Comparison of ENCODE assay signal across 19 cellular contexts in genomic region chr16:10919003-10919351, GRCh38. TPM values are rescaled to one million over a fixed set of nuclear protein-coding genes. Genes with fewer than 3 reads are reported as not detected.
DNase-seq lines count a peak whose midpoint lies in the region; ATAC-seq and TF ChIP-seq lines count a peak whose summit lies in the region.
"Had no signal": no experiment of that assay in that cellular context is flagged by ENCODE, and none has a peak within 500 bp of the region (broad histone marks: within the 10 kb centered on the region; RNA-seq: fewer than 3 reads in every experiment).

No MANE protein-coding gene starts in this region.

- no peaks in the 10 kb centered on the region for H3K36me3 ChIP-seq in HCT116 (ENCODE audit: control insufficient read depth in 1 of 2, insufficient read depth in 2 of 2, low read length in 2 of 2)
- H3K36me3 ChIP-seq: ascending aorta, tibial artery had no signal

- H3K4me3 ChIP-seq in HCT116 (replicated peaks in 1 of 2; ENCODE audit: low read depth in 1 of 2, low read length in 2 of 2) = no peak overlapping the region
- H3K4me3 ChIP-seq: ascending aorta, SK-N-MC, skin epidermis had no signal

- TF ChIP-seq RAD21 in HCT116 (IDR thresholded peaks at IDR 0.05; ENCODE audit: low read depth) = no peak

- in situ Hi-C loops in ACHN (cut with HindIII; ENCODE audit: low pct_ligation_motif_present, low pct_unique_long_range_greater_than_20kb, low sequenced_read_pairs) = no loop called here

- H3K27me3 ChIP-seq in HCT116 (ENCODE audit: insufficient read depth, low read length) = no peaks in the 10 kb centered on the region
- H3K27me3 ChIP-seq: ascending aorta, esophagus squamous epithelium, gastroesophageal sphincter, stomach, tibial artery had no signal

- H3K9me3 ChIP-seq in HCT116 (ENCODE audit: control insufficient read depth in 1 of 2, insufficient read depth in 1 of 2, low read depth in 1 of 2, low read length in 2 of 2) = no peaks in the 10 kb centered on the region
- H3K9me3 ChIP-seq: ascending aorta, esophagus squamous epithelium, gastroesophageal sphincter, stomach, tibial artery had no signal

- RAD21 ChIA-PET in HCT116 (lab: Charles Lee; ENCODE audit: low non-redundant PET in 1 of 2, low total read pairs in 2 of 2, uncharacterized antibody in 2 of 2, unreplicated experiment in 2 of 2) = interaction anchor here (0.6 to 1.3 kb wide), 4 partner anchors 175 to 404 kb away, joined by 3 to 4 read pairs (median 4); no protein-coding TSS in a partner anchor

- no peak overlapping the region for H3K9ac ChIP-seq in HCT116 (ENCODE audit: low read length)

- no peaks in the 10 kb centered on the region for H3K9me3 Mint-ChIP-seq in activated B cell treated with CpG ODN at 0.5 μM for 24 hours
- H3K9me3 Mint-ChIP-seq in nephron progenitor cell = no peaks in the 10 kb centered on the region
- H3K9me3 Mint-ChIP-seq: activated CD4-positive, alpha-beta memory T cell treated with anti-CD3 and anti-CD28 coated beads, Interleukin-2, amount 10 ng/mL, durations not matched to agents 7 days and 5 days; activated naive CD8-positive, alpha-beta T cell treated with anti-CD3 and anti-CD28 coated beads for 36 hours; endodermal cell had no signal

- ATAC-seq in HCT116 (no peak), activated B cell treated with CpG ODN at 0.5 μM for 24 hours (ENCODE audit: low read depth) (no peak)

- H3K4me3 Mint-ChIP-seq in activated B cell treated with CpG ODN at 0.5 μM for 24 hours = peak overlapping the region; percentile 46
- no peak overlapping the region for H3K4me3 Mint-ChIP-seq in nephron progenitor cell
- H3K4me3 Mint-ChIP-seq: activated CD4-positive, alpha-beta memory T cell treated with anti-CD3 and anti-CD28 coated beads, Interleukin-2, amount 10 ng/mL, durations not matched to agents 7 days and 5 days; activated naive CD8-positive, alpha-beta T cell treated with anti-CD3 and anti-CD28 coated beads for 36 hours; endodermal cell had no signal

- no peak for TF ChIP-seq POLR2A in HCT116 (IDR thresholded peaks at IDR 0.05; ENCODE audit: borderline replicate concordance, extremely low read depth, insufficient read depth, insufficient read length)

- intact Hi-C loops in HCT116 (cut with micrococcal nuclease) = loop anchor here (2.0 to 10.0 kb wide), 5 partner anchors 114 to 662 kb away; partner anchors contain the start of gene EMP2
- intact Hi-C loops in activated B cell treated with CpG ODN at 0.5 μM for 24 hours (cut with micrococcal nuclease) = loop anchor here (5.0 kb wide), 1 partner anchor 662 kb away; no protein-coding TSS in a partner anchor

- H2AFZ ChIP-seq in HCT116 (ENCODE audit: low read depth, low read length, poor library complexity, severe bottlenecking) = no peak overlapping the region

- BruUV-seq in HCT116 (replicated peaks; lab: Mats Ljungman, UMichigan) = no TSS peak

- POLR2A ChIA-PET in HCT116 (lab: Charles Lee) = interaction anchor here (1.6 kb wide), 1 partner anchor 175 kb away, joined by 4 read pairs; the partner anchor contains the start of gene NUBP1
- POLR2A ChIA-PET in activated B cell treated with CpG ODN at 0.5 μM for 24 hours (lab: Charles Lee) = interaction anchor here (0.5 to 12.9 kb wide), 16 partner anchors 20 to 404 kb away, joined by 3 to 234 read pairs (median 6); partner anchors contain the start of genes CIITA, DEXI and NUBP1

- peak; percentile 71 for TF ChIP-seq CTCF in 22Rv1 (IDR thresholded peaks at IDR 0.05)
- TF ChIP-seq CTCF in HCT116 (IDR thresholded peaks at IDR 0.05 in 2 of 3, conservative IDR thresholded peaks at IDR 0.05 in 1 of 3; ENCODE audit: borderline replicate concordance in 1 of 3, insufficient read depth in 1 of 3, low read depth in 2 of 3, low read length in 2 of 3) = no peak
- no peak for TF ChIP-seq CTCF in activated B cell treated with CpG ODN at 0.5 μM for 24 hours (IDR thresholded peaks at IDR 0.05)
- peak; percentile 33 for TF ChIP-seq CTCF in nephron progenitor cell (IDR thresholded peaks at IDR 0.05)

- CTCF ChIA-PET in HCT116 (lab: Charles Lee) (interaction anchor here (0.6 to 2.4 kb wide), 16 partner anchors 9 to 1602 kb away, joined by 3 to 21 read pairs (median 5); partner anchors contain the start of genes EMP2 and NUBP1), activated B cell treated with CpG ODN at 0.5 μM for 24 hours (lab: Charles Lee) (interaction anchor here (0.7 to 3.3 kb wide), 29 partner anchors 10 to 405 kb away, joined by 3 to 44 read pairs (median 5); partner anchors contain the start of genes CIITA, DEXI, EMP2 and NUBP1)

- peaks cover 88% of the 10 kb centered on the region for H3K36me3 Mint-ChIP-seq in activated B cell treated with CpG ODN at 0.5 μM for 24 hours (ENCODE audit: low read depth)
- H3K36me3 Mint-ChIP-seq in nephron progenitor cell (ENCODE audit: low read depth) = no peaks in the 10 kb centered on the region
- H3K36me3 Mint-ChIP-seq: activated naive CD8-positive, alpha-beta T cell treated with anti-CD3 and anti-CD28 coated beads for 36 hours had no signal

- H3K27ac ChIP-seq in 22Rv1 (no peak overlapping the region), HCT116 (ENCODE audit: low read depth, low read length) (no peak overlapping the region)
- H3K27ac ChIP-seq: SK-N-MC had no signal

- H3K4me1 Mint-ChIP-seq in activated B cell treated with CpG ODN at 0.5 μM for 24 hours = peaks cover 74% of the 10 kb centered on the region
- H3K4me1 Mint-ChIP-seq in nephron progenitor cell = peaks cover 18% of the 10 kb centered on the region

- no peak for DNase-seq in HCT116 (ENCODE audit: low read depth, low spot score)
- no peak for DNase-seq in activated B cell treated with CpG ODN at 0.5 μM for 24 hours
- DNase-seq in nephron progenitor cell = no peak
- no peak for DNase-seq in activated naive CD4-positive, alpha-beta T cell (lab: John Stamatoyannopoulos, UW)
- DNase-seq in ACHN = no peak
- no peak for DNase-seq in stimulated activated CD4-positive, alpha-beta T cell treated with anti-CD3 and anti-CD28 coated beads, Interleukin-4, amount 100 ng/mL, for 1 hour
- no peak for DNase-seq in DMS153 (lab: John Stamatoyannopoulos, UW)

- peak overlapping the region; percentile 67; the same call in 1 of the 2 replicates for H3K4me2 ChIP-seq in HCT116 (ENCODE audit: low read length)

- no peaks in the 10 kb centered on the region for H3K9me2 ChIP-seq in HCT116 (ENCODE audit: insufficient read depth)

- no peaks in the 10 kb centered on the region for H3K79me2 ChIP-seq in HCT116 (ENCODE audit: insufficient read depth, low read length)

- no peaks in the 10 kb centered on the region for H3K27me3 Mint-ChIP-seq in activated B cell treated with CpG ODN at 0.5 μM for 24 hours
- peaks cover 9% of the 10 kb centered on the region for H3K27me3 Mint-ChIP-seq in nephron progenitor cell (ENCODE audit: low read depth, poor library complexity)
- H3K27me3 Mint-ChIP-seq: activated CD4-positive, alpha-beta memory T cell treated with anti-CD3 and anti-CD28 coated beads, Interleukin-2, amount 10 ng/mL, durations not matched to agents 7 days and 5 days; activated naive CD8-positive, alpha-beta T cell treated with anti-CD3 and anti-CD28 coated beads for 36 hours had no signal

- H3K27ac Mint-ChIP-seq in activated B cell treated with CpG ODN at 0.5 μM for 24 hours (peak overlapping the region; percentile 88), nephron progenitor cell (no peak overlapping the region)
- H3K27ac Mint-ChIP-seq: activated CD4-positive, alpha-beta memory T cell treated with anti-CD3 and anti-CD28 coated beads, Interleukin-2, amount 10 ng/mL, durations not matched to agents 7 days and 5 days; activated naive CD8-positive, alpha-beta T cell treated with anti-CD3 and anti-CD28 coated beads for 36 hours; endodermal cell had no signal

- H3K4me1 ChIP-seq in HCT116 (ENCODE audit: control insufficient read depth in 1 of 2, insufficient read depth in 2 of 2, low read length in 2 of 2) = peaks cover 7 to 34% of the 10 kb centered on the region in 2 experiments; a peak in 3 of 4 replicates

- H4K20me1 ChIP-seq in HCT116 (ENCODE audit: insufficient read depth) = no peaks in the 10 kb centered on the region

TF ChIP-seq in HCT116, 20 proteins besides CTCF, POLR2A, EP300 and RAD21 (continues in another document):
- TF ChIP-seq ELF1 (IDR thresholded peaks at IDR 0.05; ENCODE audit: borderline replicate concordance, low read depth) (no peak), EZH2phosphoT487 (IDR thresholded peaks at IDR 0.05; ENCODE audit: borderline replicate concordance) (no peak), SIN3A (IDR thresholded peaks at IDR 0.05; ENCODE audit: low read depth) (no peak), REST (IDR thresholded peaks at IDR 0.05; ENCODE audit: low read depth) (no peak), ZNF274 (IDR thresholded peaks at IDR 0.05; ENCODE audit: low read depth, low read length) (no peak), POLR2AphosphoS5 (IDR thresholded peaks at IDR 0.05; ENCODE audit: low read depth, low read length) (no peak)

RNA-seq across cellular contexts. Expression of gene DEXI, which starts 23.3 kb away (rescaled TPM):
- total RNA-seq in HCT116 (2021; ENCODE audit: unreplicated experiment) (37.8 TPM), activated B cell treated with CpG ODN at 0.5 μM for 24 hours (18.0 and 19.8 TPM in 2 replicates)
- 38.8 and 39.6 TPM in 2 replicates for polyA plus RNA-seq in HCT116 (2012)

RNA-seq across cellular contexts. Expression of gene CLEC16A, which starts 25.4 kb away (rescaled TPM):
- 18.0 TPM for total RNA-seq in HCT116 (2021; ENCODE audit: unreplicated experiment)
- 9.5 and 10.5 TPM in 2 replicates for polyA plus RNA-seq in HCT116 (2012)
- total RNA-seq in activated B cell treated with CpG ODN at 0.5 μM for 24 hours = 53.4 and 57.6 TPM in 2 replicates

RNA-seq across cellular contexts. Expression of gene CIITA, which starts 42.0 kb away (rescaled TPM):
- 0.25 TPM for total RNA-seq in HCT116 (2021; ENCODE audit: unreplicated experiment)
- 0.14 and 0.21 TPM in 2 replicates for polyA plus RNA-seq in HCT116 (2012)
- total RNA-seq in activated B cell treated with CpG ODN at 0.5 μM for 24 hours = 332 and 401 TPM in 2 replicates
- total RNA-seq: MCF 10A had no signal

Comparison
In these comparisons a context has a peak if more than half of its experiments do, and no peak if none do; other contexts are left out.
1. CTCF ChIP-seq: peak in 22Rv1 (single experiment) and nephron progenitor cell (single experiment); none in HCT116 (0 of 3) and activated B cell treated with CpG ODN at 0.5 μM for 24 hours (single experiment).
2. RNA of gene CIITA, which starts 42.0 kb away (total RNA-seq): 332 to 401 TPM in activated B cell treated with CpG ODN at 0.5 μM for 24 hours; 0.25 TPM in HCT116 (single experiment); every median in the first group is over 100 times any median in the second.